ENCODE assay signal across 8 cellular contexts in the genomic region with DNA sequence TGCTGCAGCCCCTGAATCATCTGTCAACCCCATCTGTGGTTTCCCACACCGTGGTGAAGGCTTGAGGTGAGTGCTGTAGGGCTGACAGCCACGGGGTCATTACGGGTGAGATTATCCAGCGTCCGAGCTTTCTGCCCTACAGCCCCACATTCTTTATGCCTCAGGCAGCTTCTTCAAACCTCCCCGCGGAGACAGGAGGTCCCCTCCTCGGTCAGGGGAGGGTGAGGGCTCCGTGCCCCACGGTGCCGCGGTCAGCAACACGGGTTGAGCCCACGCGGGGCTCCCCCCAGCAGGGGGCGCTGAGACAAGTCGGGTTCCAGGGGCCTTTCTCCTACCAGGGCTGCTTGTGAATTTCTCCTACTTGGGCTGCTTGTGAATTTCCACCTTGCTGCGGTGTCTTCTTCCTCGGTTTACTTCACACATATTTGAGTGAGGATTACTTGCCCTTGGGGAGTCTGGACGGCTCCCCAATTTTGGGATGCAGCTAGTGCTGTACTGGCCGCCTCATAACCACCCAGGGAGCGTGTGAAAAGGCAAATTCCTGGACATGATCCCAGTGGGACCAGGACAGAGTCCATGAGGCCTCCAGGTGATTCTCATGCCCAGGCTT. TPM values are rescaled to one million over a fixed set of nuclear protein-coding genes. Genes with fewer than 3 reads are reported as not detected.
DNase-seq lines count a peak whose midpoint lies in the region; ATAC-seq and TF ChIP-seq lines count a peak whose summit lies in the region.

No MANE protein-coding gene starts in this region.

- H3K4me3 Mint-ChIP-seq in WTC11 (no peak overlapping the region), memory B cell (no peak overlapping the region)

- peak; percentile 69 for TF ChIP-seq CTCF in WTC11 (IDR thresholded peaks at IDR 0.05)
- TF ChIP-seq CTCF in mammary epithelial cell (conservative IDR thresholded peaks at IDR 0.05 in 1 of 2, IDR thresholded peaks at IDR 0.05 in 1 of 2; ENCODE audit: extremely low read depth in 1 of 2, insufficient read depth in 1 of 2, low read depth in 1 of 2, low read length in 2 of 2) = peak; percentile 43 to 63

- BruUV-seq in mammary epithelial cell (replicated peaks; lab: Mats Ljungman, UMichigan) = no TSS peak

- POLR2A ChIA-PET in WTC11 (lab: Charles Lee) = no interaction called here

- no peaks in the 10 kb centered on the region for H3K9me3 Mint-ChIP-seq in WTC11
- H3K9me3 Mint-ChIP-seq in memory B cell = peaks cover 5% of the 10 kb centered on the region

- WGBS in mammary epithelial cell (ENCODE audit: low coverage, missing lambda C conversion rate) = 47% methylated on average over 9 of the region's 22 CpGs

- H3K27ac ChIP-seq in mammary epithelial cell (ENCODE audit: insufficient read depth, low read depth, low read length) = peak overlapping the region; percentile 58

- H3K27me3 Mint-ChIP-seq in WTC11 (ENCODE audit: low read depth) = no peaks in the 10 kb centered on the region
- peaks cover 27% of the 10 kb centered on the region for H3K27me3 Mint-ChIP-seq in memory B cell

- H3K4me1 Mint-ChIP-seq in WTC11 (peaks cover 10% of the 10 kb centered on the region), memory B cell (peaks cover 3% of the 10 kb centered on the region)

- peak overlapping the region; percentile 71 for H3K4me2 ChIP-seq in mammary epithelial cell (ENCODE audit: insufficient read depth, low read depth, low read length)

- H3K36me3 Mint-ChIP-seq in WTC11 (no peaks in the 10 kb centered on the region), memory B cell (peaks cover 3% of the 10 kb centered on the region)

- H3K9ac ChIP-seq in mammary epithelial cell (ENCODE audit: insufficient read depth, low read length) = peak overlapping the region; percentile 25

- in situ Hi-C loops in mammary epithelial cell (cut with MboI; ENCODE audit: low sequenced_read_pairs in 2 of 2) = no loop called here

- no peak overlapping the region for H3K27ac Mint-ChIP-seq in WTC11
- H3K27ac Mint-ChIP-seq in memory B cell = no peak overlapping the region

- dilution Hi-C loops in mammary epithelial cell (cut with HindIII; ENCODE audit: low sequenced_read_pairs) = no loop called here

- ATAC-seq in Right ventricle myocardium superior (ENCODE audit: poor library complexity) (peak; percentile 79), WTC11 (peak; percentile 79), memory B cell (ENCODE audit: low read depth) (peak; percentile 72), GM18502 (IDR thresholded peaks at IDR 0.05; ENCODE audit: poor library complexity, unreplicated experiment) (no peak)

- H3K79me2 ChIP-seq in mammary epithelial cell (ENCODE audit: insufficient read depth, low read length) = no peaks in the 10 kb centered on the region

- H2AFZ ChIP-seq in mammary epithelial cell (ENCODE audit: low read depth, low read length) = peak overlapping the region; percentile 81

- peaks cover 18% of the 10 kb centered on the region for H3K4me1 ChIP-seq in mammary epithelial cell (ENCODE audit: insufficient read depth, low read length)

- no peaks in the 10 kb centered on the region for H3K27me3 ChIP-seq in mammary epithelial cell (ENCODE audit: insufficient read depth, low read length)

- no peak overlapping the region for H3K4me3 ChIP-seq in mammary epithelial cell (replicated peaks in 1 of 3; ENCODE audit: insufficient read depth in 1 of 3, low read depth in 2 of 3, low read length in 3 of 3)

- CTCF ChIA-PET in WTC11 (lab: Charles Lee) (interaction anchor here (0.6 to 4.1 kb wide), 10 partner anchors 11 to 84 kb away, joined by 3 to 29 read pairs (median 5); a partner anchor contains a TSS), mammary epithelial cell (lab: Charles Lee; ENCODE audit: low non-redundant PET) (interaction anchor here (0.7 kb wide), 1 partner anchor 606 kb away, joined by 7 read pairs; no protein-coding TSS in a partner anchor)

- no peaks in the 10 kb centered on the region for H4K20me1 ChIP-seq in mammary epithelial cell (ENCODE audit: insufficient read depth, low read length)

- intact Hi-C loops in Right ventricle myocardium superior (cut with DNase I) (no loop called here), cardiac septum (cut with DNase I) (no loop called here), mammary epithelial cell (cut with micrococcal nuclease) (loop anchor here (1.0 to 2.0 kb wide), 2 partner anchors 18 to 30 kb away; no protein-coding TSS in a partner anchor)

- no peaks in the 10 kb centered on the region for H3K9me3 ChIP-seq in mammary epithelial cell (replicated peaks; ENCODE audit: insufficient read depth, low read length)

- no peaks in the 10 kb centered on the region for H3K36me3 ChIP-seq in mammary epithelial cell (ENCODE audit: insufficient read depth, low read length)

- DNase-seq in Right ventricle myocardium superior = peak; percentile 69
- no peak for DNase-seq in cardiac septum (ENCODE audit: low spot score)
- peak; percentile 55 for DNase-seq in WTC11 (ENCODE audit: low spot score)
- DNase-seq in mammary epithelial cell = no peak
- peak; percentile 46 to 57 for DNase-seq in memory B cell (ENCODE audit: low spot score in 2 of 2)
- peak; percentile 41 for DNase-seq in stimulated activated CD8-positive, alpha-beta memory T cell treated with anti-CD3 and anti-CD28 coated beads, Interleukin-4, amount 100 ng/mL, for 24 hours (ENCODE audit: low read depth)
- DNase-seq in NCI-H1105 treated with DMSO at 0.1 percent for 48 hours (lab: John Stamatoyannopoulos, UW) = no peak

TF ChIP-seq in WTC11, 78 proteins besides CTCF, POLR2A, EP300 and RAD21:
- no peak for TF ChIP-seq FOXP1 (CRISPR knock-in tag; IDR thresholded peaks at IDR 0.05; ENCODE audit: borderline replicate concordance)
- TF ChIP-seq NR2C2 (CRISPR knock-in tag; IDR thresholded peaks at IDR 0.05) = no peak
- TF ChIP-seq, protein P1, sequence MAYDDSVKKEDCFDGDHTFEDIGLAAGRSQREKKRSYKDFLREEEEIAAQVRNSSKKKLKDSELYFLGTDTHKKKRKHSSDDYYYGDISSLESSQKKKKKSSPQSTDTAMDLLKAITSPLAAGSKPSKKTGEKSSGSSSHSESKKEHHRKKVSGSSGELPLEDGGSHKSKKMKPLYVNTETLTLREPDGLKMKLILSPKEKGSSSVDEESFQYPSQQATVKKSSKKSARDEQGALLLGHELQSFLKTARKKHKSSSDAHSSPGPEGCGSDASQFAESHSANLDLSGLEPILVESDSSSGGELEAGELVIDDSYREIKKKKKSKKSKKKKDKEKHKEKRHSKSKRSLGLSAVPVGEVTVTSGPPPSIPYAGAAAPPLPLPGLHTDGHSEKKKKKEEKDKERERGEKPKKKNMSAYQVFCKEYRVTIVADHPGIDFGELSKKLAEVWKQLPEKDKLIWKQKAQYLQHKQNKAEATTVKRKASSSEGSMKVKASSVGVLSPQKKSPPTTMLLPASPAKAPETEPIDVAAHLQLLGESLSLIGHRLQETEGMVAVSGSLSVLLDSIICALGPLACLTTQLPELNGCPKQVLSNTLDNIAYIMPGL (CRISPR knock-in tag; IDR thresholded peaks at IDR 0.05) = 0 out of 2 replicates have a peak, but pooled peaks have one; percentile 46
- TF ChIP-seq, protein P2, sequence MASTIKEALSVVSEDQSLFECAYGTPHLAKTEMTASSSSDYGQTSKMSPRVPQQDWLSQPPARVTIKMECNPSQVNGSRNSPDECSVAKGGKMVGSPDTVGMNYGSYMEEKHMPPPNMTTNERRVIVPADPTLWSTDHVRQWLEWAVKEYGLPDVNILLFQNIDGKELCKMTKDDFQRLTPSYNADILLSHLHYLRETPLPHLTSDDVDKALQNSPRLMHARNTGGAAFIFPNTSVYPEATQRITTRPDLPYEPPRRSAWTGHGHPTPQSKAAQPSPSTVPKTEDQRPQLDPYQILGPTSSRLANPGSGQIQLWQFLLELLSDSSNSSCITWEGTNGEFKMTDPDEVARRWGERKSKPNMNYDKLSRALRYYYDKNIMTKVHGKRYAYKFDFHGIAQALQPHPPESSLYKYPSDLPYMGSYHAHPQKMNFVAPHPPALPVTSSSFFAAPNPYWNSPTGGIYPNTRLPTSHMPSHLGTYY (CRISPR knock-in tag; IDR thresholded peaks at IDR 0.05) = no peak
- TF ChIP-seq, protein P3, sequence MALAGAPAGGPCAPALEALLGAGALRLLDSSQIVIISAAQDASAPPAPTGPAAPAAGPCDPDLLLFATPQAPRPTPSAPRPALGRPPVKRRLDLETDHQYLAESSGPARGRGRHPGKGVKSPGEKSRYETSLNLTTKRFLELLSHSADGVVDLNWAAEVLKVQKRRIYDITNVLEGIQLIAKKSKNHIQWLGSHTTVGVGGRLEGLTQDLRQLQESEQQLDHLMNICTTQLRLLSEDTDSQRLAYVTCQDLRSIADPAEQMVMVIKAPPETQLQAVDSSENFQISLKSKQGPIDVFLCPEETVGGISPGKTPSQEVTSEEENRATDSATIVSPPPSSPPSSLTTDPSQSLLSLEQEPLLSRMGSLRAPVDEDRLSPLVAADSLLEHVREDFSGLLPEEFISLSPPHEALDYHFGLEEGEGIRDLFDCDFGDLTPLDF (CRISPR knock-in tag; IDR thresholded peaks at IDR 0.05) = no peak
- TF ChIP-seq IRF2 (CRISPR knock-in tag; IDR thresholded peaks at IDR 0.05; ENCODE audit: borderline replicate concordance, low read depth) = no peak

RNA-seq across cellular contexts. Expression of a gene that starts 18.1 kb away (rescaled TPM):
- total RNA-seq in Right ventricle myocardium superior = 0.51 TPM
- 0.19 TPM for total RNA-seq in cardiac septum
- total RNA-seq in WTC11 (2021) = 0.07 to 0.11 TPM (median 0.09 TPM) in 3 replicates
- not detected for total RNA-seq in mammary epithelial cell
- not detected for polyA plus RNA-seq in mammary epithelial cell
- not detected for polyA minus RNA-seq in mammary epithelial cell

RNA-seq across cellular contexts. Expression of a gene that starts 48.9 kb away (rescaled TPM):
- total RNA-seq in Right ventricle myocardium superior = 83.8 TPM
- 71.1 TPM for total RNA-seq in cardiac septum
- 33.5 to 37.9 TPM (median 36.0 TPM) in 3 replicates for total RNA-seq in WTC11 (2021)
- 100 to 1,000 TPM in 1 of 2 donors, 10 to 100 TPM in 1; 51.2 to 149 TPM for total RNA-seq in mammary epithelial cell
- polyA plus RNA-seq in mammary epithelial cell = 89.6 TPM
- 94.4 TPM for polyA minus RNA-seq in mammary epithelial cell

RNA-seq across cellular contexts. Expression of a gene that starts 49.9 kb away (rescaled TPM):
- total RNA-seq in Right ventricle myocardium superior (not detected), cardiac septum (not detected), WTC11 (2021) (not detected in 3 replicates), mammary epithelial cell (not detected)
- polyA plus RNA-seq in mammary epithelial cell = not detected
- not detected for polyA minus RNA-seq in mammary epithelial cell

Comparison
In these comparisons a context has a peak if more than half of its experiments do, and no peak if none do; other contexts are left out.
1. DNase-seq: peak in Right ventricle myocardium superior (single experiment), WTC11 (single experiment), memory B cell (2 of 2) and stimulated activated CD8-positive, alpha-beta memory T cell treated with anti-CD3 and anti-CD28 coated beads, Interleukin-4, amount 100 ng/mL, for 24 hours (single experiment); none in cardiac septum (single experiment), mammary epithelial cell (single experiment) and NCI-H1105 treated with DMSO at 0.1 percent for 48 hours (single experiment).